11 cellular contexts compared by ENCODE assay signal in genomic region chr6:168356872-168357271, GRCh38. TPM values are rescaled to one million over a fixed set of nuclear protein-coding genes. Genes with fewer than 3 reads are reported as not detected.
DNase-seq lines count a peak whose midpoint lies in the region; TF ChIP-seq lines count a peak whose summit lies in the region.
"Not testable (repeated sequence)": the region's sequence is repeated elsewhere in the genome, so short reads cannot be mapped to it uniquely, and the experiment has no call there.
"Had no signal": no experiment of that assay in that cellular context is flagged by ENCODE, and none has a peak within 500 bp of the region (broad histone marks: within the 10 kb centered on the region; RNA-seq: fewer than 3 reads in every experiment).

No MANE protein-coding gene starts in this region.

- H3K9me3 Mint-ChIP-seq in type B pancreatic cell: peaks cover 10% of the 10 kb centered on the region

- peak; percentile 55 for DNase-seq in mesenteric fat pad (ENCODE audit: low spot score)
- DNase-seq in type B pancreatic cell (ENCODE audit: extremely low spot score, unreplicated experiment): peak; percentile 40

- H3K4me1 Mint-ChIP-seq in type B pancreatic cell (ENCODE audit: unreplicated experiment): not testable (repeated sequence)

- not testable (repeated sequence) for TF ChIP-seq CTCF in type B pancreatic cell (conservative IDR thresholded peaks at IDR 0.05)

- not testable (repeated sequence) for H3K27ac Mint-ChIP-seq in type B pancreatic cell

- H3K36me3 Mint-ChIP-seq in type B pancreatic cell: not testable (repeated sequence)

- H3K4me3 Mint-ChIP-seq in type B pancreatic cell: not testable (repeated sequence)

- peaks cover 14% of the 10 kb centered on the region for H3K27me3 Mint-ChIP-seq in type B pancreatic cell

RNA-seq across cellular contexts. Expression of gene DACT2, which starts 37.3 kb away (rescaled TPM):
- total RNA-seq in mesenteric fat pad: 0.48 TPM
- 7.6 and 17.4 TPM in 2 replicates for total RNA-seq in type B pancreatic cell (ENCODE audit: low replicate concordance)
- total RNA-seq: A172; B cell; Calu3; CD4-positive, alpha-beta memory T cell; CD4-positive, alpha-beta T cell; CD4-positive, CD25-positive, alpha-beta regulatory T cell; CD8-positive, alpha-beta memory T cell; CD8-positive, alpha-beta T cell; Daoy had no signal
